10 cellular contexts compared by ENCODE assay signal in genomic region chr6:39426057-39426592, GRCh38.
DNase-seq lines count a peak whose midpoint lies in the region; ATAC-seq, FAIRE-seq and TF ChIP-seq lines count a peak whose summit lies in the region.
"Had no signal": no experiment of that assay in that cellular context is flagged by ENCODE, and none has a peak within 500 bp of the region (broad histone marks: within the 10 kb centered on the region; RNA-seq: fewer than 3 reads in every experiment).

No MANE protein-coding gene starts in this region.

- no peak for FAIRE-seq in A549 (lab: Jason Lieb, UNC)
- no peak for FAIRE-seq in GM12878 (lab: Jason Lieb, UNC)

- H3K4me3 ChIP-seq in A549 = no peak overlapping the region
- H3K4me3 ChIP-seq in GM12878 = no peak overlapping the region
- H3K4me3 ChIP-seq: heart left ventricle, psoas muscle had no signal

- H2AFZ ChIP-seq in GM12878 (ENCODE audit: control insufficient read depth, low read depth, low read length) = no peak overlapping the region

- H3K9ac ChIP-seq in GM12878 (ENCODE audit: control insufficient read depth, insufficient read depth, low read length) = no peak overlapping the region

- in situ Hi-C loops in GM12878 (cut with MboI) = no loop called here

- H3K4me2 ChIP-seq in A549 (peak overlapping the region; percentile 18; the same call in 2 of the 3 replicates), GM12878 (ENCODE audit: control insufficient read depth, insufficient read depth) (no peak overlapping the region)

- no peak for TF ChIP-seq CTCF in A549 (IDR thresholded peaks at IDR 0.05)
- no peak for TF ChIP-seq CTCF in GM12878 (IDR thresholded peaks at IDR 0.05 in 2 of 3, conservative IDR thresholded peaks at IDR 0.05 in 1 of 3; ENCODE audit: control insufficient read depth in 2 of 3, extremely low read depth in 1 of 3, insufficient read depth in 1 of 3, low read depth in 3 of 3, low read length in 3 of 3)

- POLR2A ChIA-PET in A549 (lab: Yijun Ruan, JAX) (no interaction called here), GM12878 (lab: Charles Lee) (no interaction called here)

- no peaks in the 10 kb centered on the region for H3K36me3 ChIP-seq in GM12878 (ENCODE audit: control insufficient read depth in 2 of 2, insufficient read depth in 2 of 2, low read length in 1 of 2)
- H3K36me3 ChIP-seq: heart left ventricle had no signal

- peak overlapping the region in 1 of 2 experiments; percentile 28; a peak in 1 of 6 replicates for H3K27ac ChIP-seq in A549
- H3K27ac ChIP-seq in GM12878 (ENCODE audit: control insufficient read depth, insufficient read depth) = no peak overlapping the region
- H3K27ac ChIP-seq in caudate nucleus (ENCODE audit: low read depth, low read length) = no peak overlapping the region
- H3K27ac ChIP-seq: psoas muscle had no signal

- DNase-seq in A549 (ENCODE audit: low read depth in 1 of 2, low spot score in 1 of 2) (peak; percentile 8 to 23), HPDE6-E6E7 (ENCODE audit: extremely low spot score) (peak; percentile 61), GM12878 (ENCODE audit: low read depth, low spot score) (no peak), left colon (no peak), caudate nucleus (lab: John Stamatoyannopoulos, UW) (no peak), NCI-H510A treated with DMSO at 0.1 percent for 48 hours (lab: John Stamatoyannopoulos, UW) (no peak), cerebellum (ENCODE audit: low spot score) (no peak)
- DNase-seq: heart left ventricle, psoas muscle had no signal

- H4K20me1 ChIP-seq in GM12878 (ENCODE audit: control insufficient read depth, insufficient read depth) = no peaks in the 10 kb centered on the region

- TF ChIP-seq POLR2A in A549 (IDR thresholded peaks at IDR 0.05; ENCODE audit: low read length) (no peak), GM12878 (IDR thresholded peaks at IDR 0.05; ENCODE audit: low read depth, low read length) (no peak)

- RAD21 ChIA-PET in GM12878 (lab: Charles Lee; ENCODE audit: unreplicated experiment) = interaction anchor here (0.7 kb wide), 1 partner anchor 118 kb away, joined by 3 read pairs; no protein-coding TSS in a partner anchor

- WGBS in A549 (ENCODE audit: missing lambda C conversion rate) = 28% methylated on average over 2 of the region's 2 CpGs
- WGBS in GM12878 (ENCODE audit: insufficient coverage, insufficient replicate concordance, low lambda C conversion rate, missing lambda C conversion rate) = 47% methylated on average over 2 of the region's 2 CpGs

- TF ChIP-seq RAD21 in A549 (conservative IDR thresholded peaks at IDR 0.05 in 1 of 2, IDR thresholded peaks at IDR 0.05 in 1 of 2) (no peak), GM12878 (IDR thresholded peaks at IDR 0.05; ENCODE audit: insufficient read depth, low read depth, low read length) (no peak)

- no peak for TF ChIP-seq EP300 in A549 (IDR thresholded peaks at IDR 0.05)
- no peak for TF ChIP-seq EP300 in GM12878 (IDR thresholded peaks at IDR 0.05; ENCODE audit: borderline replicate concordance in 1 of 2, control insufficient read depth in 1 of 2, low read depth in 2 of 2, low read length in 2 of 2)

- no peaks in the 10 kb centered on the region for H3K27me3 ChIP-seq in GM12878 (replicated peaks in 1 of 2; ENCODE audit: control insufficient read depth in 2 of 2, insufficient read depth in 2 of 2, low read length in 1 of 2)
- H3K27me3 ChIP-seq: heart left ventricle had no signal

- ATAC-seq in A549 (peak in 1 of 2 experiments; percentile 61; a peak in 3 of 6 replicates), GM12878 (peak; percentile 52), left colon (peak; percentile 60), HG03175 (IDR thresholded peaks at IDR 0.05; ENCODE audit: unreplicated experiment) (no peak)
- ATAC-seq: psoas muscle had no signal

- BruUV-seq in GM12878 (replicated peaks; lab: Mats Ljungman, UMichigan) = no TSS peak

- SMC1A ChIA-PET in GM12878 (lab: Charles Lee; ENCODE audit: uncharacterized antibody, unreplicated experiment) = interaction anchor here (0.6 to 0.9 kb wide), 2 partner anchors 13 to 440 kb away, joined by 3 read pairs; no protein-coding TSS in a partner anchor

- CTCF ChIA-PET in A549 (lab: Yijun Ruan, JAX) (no interaction called here), GM12878 (lab: Yijun Ruan, JAX) (no interaction called here)

- no peaks in the 10 kb centered on the region; the same call in 2 of the 3 replicates for H3K4me1 ChIP-seq in A549
- H3K4me1 ChIP-seq in GM12878 (ENCODE audit: control insufficient read depth, insufficient read depth, low read length) = no peaks in the 10 kb centered on the region; the same call in 1 of the 2 replicates

- H3K9me3 ChIP-seq in A549 (no peaks in the 10 kb centered on the region), GM12878 (replicated peaks; ENCODE audit: control insufficient read depth, insufficient read depth, low read length) (no peaks in the 10 kb centered on the region)
- H3K9me3 ChIP-seq: heart left ventricle, psoas muscle had no signal

- intact Hi-C loops in GM12878 (cut with micrococcal nuclease; ENCODE audit: unreplicated experiment) = no loop called here
- intact Hi-C loops in left colon (cut with DNase I, micrococcal nuclease) = no loop called here

- no peaks in the 10 kb centered on the region for H3K79me2 ChIP-seq in GM12878 (ENCODE audit: control insufficient read depth, insufficient read depth, low read length)

TF ChIP-seq in A549, 52 proteins besides CTCF, POLR2A, EP300 and RAD21:
- no peak for TF ChIP-seq FOSL2 (IDR thresholded peaks at IDR 0.05)
- TF ChIP-seq FOSL2 (CRISPR knock-in tag; IDR thresholded peaks at IDR 0.05) = peak; percentile 67
- no peak for TF ChIP-seq CBX2 (IDR thresholded peaks at IDR 0.05; ENCODE audit: borderline replicate concordance, low read depth)

TF ChIP-seq in GM12878, 131 proteins besides CTCF, POLR2A, EP300 and RAD21:
- TF ChIP-seq REST (IDR thresholded peaks at IDR 0.05; ENCODE audit: low read depth, low read length) = no peak
- TF ChIP-seq TCF3 (IDR thresholded peaks at IDR 0.05; ENCODE audit: borderline replicate concordance, insufficient read depth, low read depth, low read length) = no peak
- TF ChIP-seq CEBPB (IDR thresholded peaks at IDR 0.05; ENCODE audit: borderline replicate concordance in 1 of 2, low read depth in 2 of 2, low read length in 2 of 2) = no peak
- TF ChIP-seq MXI1 (IDR thresholded peaks at IDR 0.05; ENCODE audit: low read depth, low read length) = no peak

Comparison
In these comparisons a context has a peak if more than half of its experiments do, and no peak if none do; other contexts are left out.
1. DNase-seq: peak in A549 (2 of 2) and HPDE6-E6E7 (single experiment); none in GM12878 (single experiment), left colon (0 of 2), caudate nucleus (0 of 61), NCI-H510A treated with DMSO at 0.1 percent for 48 hours (single experiment) and cerebellum (single experiment).